ENCODE assay signal across 14 cellular contexts in the genomic region with DNA sequence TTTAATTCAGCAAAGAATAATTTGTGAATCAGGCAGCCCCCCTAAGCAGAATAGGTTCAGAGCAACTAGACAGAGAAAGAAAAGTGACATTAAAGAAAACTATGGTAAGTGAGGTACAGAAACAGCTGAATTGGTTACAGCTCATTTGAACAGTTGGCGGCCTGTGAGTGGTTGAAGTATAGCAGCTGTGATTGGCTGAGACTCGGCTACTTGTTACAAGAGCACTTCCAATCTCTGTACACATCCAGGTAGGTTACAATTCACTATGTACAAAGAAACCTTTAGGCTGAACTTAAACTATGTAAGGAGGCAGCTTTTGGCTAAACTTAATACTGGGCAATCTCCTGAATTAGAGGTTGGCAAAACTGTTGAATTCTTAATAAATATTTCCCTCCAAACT.
A peak's percentile ranks its signal among the peaks of the same experiment; 100 is the strongest.
DNase-seq lines count a peak whose midpoint lies in the region; ATAC-seq and TF ChIP-seq lines count a peak whose summit lies in the region.
"Had no signal": no experiment of that assay in that cellular context is flagged by ENCODE, and none has a peak within 500 bp of the region (broad histone marks: within the 10 kb centered on the region; RNA-seq: fewer than 3 reads in every experiment).

No MANE protein-coding gene starts in this region.

- POLR2A ChIA-PET in CD8-positive, alpha-beta T cell (lab: Charles Lee), result interaction anchor here (0.9 kb wide), 1 partner anchor 11 kb away, joined by 5 read pairs; no protein-coding TSS in a partner anchor

- no peak overlapping the region for H3K4me3 ChIP-seq in CD8-positive, alpha-beta T cell (ENCODE audit: low read depth, low read length)
- H3K4me3 ChIP-seq: GM23248 had no signal

- H3K36me3 Mint-ChIP-seq in CD8-positive, alpha-beta T cell, result no peaks in the 10 kb centered on the region

- H3K4me1 ChIP-seq in CD8-positive, alpha-beta T cell (ENCODE audit: insufficient read depth, low read length), result no peaks in the 10 kb centered on the region

- no peak for TF ChIP-seq CTCF in CD8-positive, alpha-beta T cell (IDR thresholded peaks at IDR 0.05)

- H3K4me3 Mint-ChIP-seq in CD8-positive, alpha-beta T cell, result no peak overlapping the region
- H3K4me3 Mint-ChIP-seq: B cell; CD4-positive, alpha-beta T cell had no signal

- H3K27ac ChIP-seq in CD8-positive, alpha-beta T cell (ENCODE audit: low read depth, low read length), result no peak overlapping the region
- H3K27ac ChIP-seq: GM23248 had no signal

- H3K4me1 Mint-ChIP-seq in CD8-positive, alpha-beta T cell (ENCODE audit: low read depth), result no peaks in the 10 kb centered on the region
- H3K4me1 Mint-ChIP-seq: B cell had no signal

- H3K27me3 Mint-ChIP-seq in CD8-positive, alpha-beta T cell (ENCODE audit: low read depth), result no peaks in the 10 kb centered on the region
- H3K27me3 Mint-ChIP-seq: B cell; CD4-positive, alpha-beta T cell had no signal

- no peaks in the 10 kb centered on the region for H3K27me3 ChIP-seq in CD8-positive, alpha-beta T cell (ENCODE audit: insufficient read depth, low read length)

- CTCF ChIA-PET in CD8-positive, alpha-beta T cell (lab: Charles Lee), result no interaction called here

- intact Hi-C loops in CD8-positive, alpha-beta T cell (cut with DNase I, micrococcal nuclease), result no loop called here

- peak; percentile 36 for ATAC-seq in HG02798 (IDR thresholded peaks at IDR 0.05; ENCODE audit: poor library complexity, unreplicated experiment)
- ATAC-seq in CD8-positive, alpha-beta T cell, result no peak
- no peak for ATAC-seq in HG02642 (IDR thresholded peaks at IDR 0.05; ENCODE audit: poor library complexity, unreplicated experiment)

- no peaks in the 10 kb centered on the region for H3K36me3 ChIP-seq in CD8-positive, alpha-beta T cell (ENCODE audit: insufficient read depth, low read length)

- DNase-seq in NCI-H1417 (lab: John Stamatoyannopoulos, UW) (peak in 2 of 3 experiments; percentile 24 to 36), NCI-H1417 treated with DMSO at 0.1 percent for 48 hours (lab: John Stamatoyannopoulos, UW) (no peak), NCI-H510A treated with DMSO at 0.1 percent for 48 hours (lab: John Stamatoyannopoulos, UW) (peak; percentile 62), left kidney (ENCODE audit: low read depth, low spot score) (peak; percentile 2)
- no peak for DNase-seq in CD8-positive, alpha-beta T cell
- DNase-seq: ACHN; C1 segment of cervical spinal cord; CD4-positive, alpha-beta T cell; GM23248; H7; IMR-90 had no signal

- no peaks in the 10 kb centered on the region for H3K9me3 Mint-ChIP-seq in CD8-positive, alpha-beta T cell
- H3K9me3 Mint-ChIP-seq: CD4-positive, alpha-beta T cell had no signal

- no peak overlapping the region for H3K27ac Mint-ChIP-seq in CD8-positive, alpha-beta T cell
- H3K27ac Mint-ChIP-seq: B cell; CD4-positive, alpha-beta T cell had no signal

- no peaks in the 10 kb centered on the region for H3K9me3 ChIP-seq in CD8-positive, alpha-beta T cell (ENCODE audit: low read length)

Comparison
In these comparisons a context has a peak if more than half of its experiments do, and no peak if none do; other contexts are left out.
1. DNase-seq: peak in NCI-H1417 (2 of 3), NCI-H510A treated with DMSO at 0.1 percent for 48 hours (single experiment) and left kidney (single experiment); none in NCI-H1417 treated with DMSO at 0.1 percent for 48 hours (single experiment) and CD8-positive, alpha-beta T cell (0 of 7).